In genomic region chr7:72438491-72438890, GRCh38 we compare ENCODE assay signal across 35 cellular contexts. TPM values are rescaled to one million over a fixed set of nuclear protein-coding genes. Genes with fewer than 3 reads are reported as not detected.
"Had no signal": no experiment of that assay in that cellular context is flagged by ENCODE, and none has a peak within 500 bp of the region (broad histone marks: within the 10 kb centered on the region; RNA-seq: fewer than 3 reads in every experiment).

No MANE protein-coding gene starts in this region.

- H3K27ac Mint-ChIP-seq: activated B cell treated with CpG ODN at 0.5 μM for 24 hours; activated CD4-positive, alpha-beta memory T cell treated with anti-CD3 and anti-CD28 coated beads for 36 hours; activated CD4-positive, alpha-beta T cell treated with anti-CD3 and anti-CD28 coated beads, Interleukin-2, amount 10 ng/mL, durations not matched to agents 24 days and 14 days; activated CD8-positive, alpha-beta T cell treated with anti-CD3 and anti-CD28 coated beads for 36 hours; activated naive CD4-positive, alpha-beta T cell treated with anti-CD3 and anti-CD28 coated beads for 36 hours; activated naive CD8-positive, alpha-beta T cell treated with anti-CD3 and anti-CD28 coated beads for 36 hours; activated T-cell treated with anti-CD3 and anti-CD28 coated beads, Interleukin-2, amount 50 U/mL, for 72 hours; activated T-helper 1 cell treated with anti-CD3 and anti-CD28 coated beads, Interleukin-12 subunit alpha, Interleukin-12 subunit beta, Interleukin-2, Interleukin-4 antibody, amounts not matched to agents 30 ng/mL and 10 ng/mL and 1 ng/mL, durations not matched to agents 14 hours and 24 hours and 36 hours; activated T-helper 17 cell treated with anti-CD3 and anti-CD28 coated beads, Interleukin-2, amount 50 U/mL, for 72 hours; T-helper 1 cell treated with Interleukin-12 subunit alpha and Interleukin-12 subunit beta and Interleukin-4 antibody, amounts not matched to agents 30 μg/mL and 1 μg/mL, for 36 hours; T-helper 2 cell treated with Interferon-gamma antibody and Interleukin-4, amounts not matched to agents 5 μg/mL and 100 μg/mL, for 36 hours had no signal

- H3K4me3 Mint-ChIP-seq: activated B cell treated with CpG ODN at 0.5 μM for 24 hours; activated CD4-positive, alpha-beta memory T cell treated with anti-CD3 and anti-CD28 coated beads for 36 hours; activated CD4-positive, alpha-beta T cell treated with anti-CD3 and anti-CD28 coated beads, Interleukin-2, amount 10 ng/mL, durations not matched to agents 24 days and 14 days; activated CD8-positive, alpha-beta T cell treated with anti-CD3 and anti-CD28 coated beads for 36 hours; activated naive CD4-positive, alpha-beta T cell treated with anti-CD3 and anti-CD28 coated beads for 36 hours; activated naive CD8-positive, alpha-beta T cell treated with anti-CD3 and anti-CD28 coated beads for 36 hours; activated T-cell treated with anti-CD3 and anti-CD28 coated beads, Interleukin-2, amount 50 U/mL, for 4 hours; activated T-cell treated with anti-CD3 and anti-CD28 coated beads, Interleukin-2, amount 50 U/mL, for 72 hours; activated T-helper 1 cell treated with anti-CD3 and anti-CD28 coated beads, Interleukin-12 subunit alpha, Interleukin-12 subunit beta, Interleukin-2, Interleukin-4 antibody, amounts not matched to agents 30 ng/mL and 10 ng/mL and 1 ng/mL, durations not matched to agents 14 hours and 24 hours and 36 hours; activated T-helper 17 cell treated with anti-CD3 and anti-CD28 coated beads, Interleukin-2, amount 50 U/mL, for 72 hours; brain; central memory CD8-positive, alpha-beta T cell; T-helper 1 cell treated with Interleukin-12 subunit alpha and Interleukin-12 subunit beta and Interleukin-4 antibody, amounts not matched to agents 30 μg/mL and 1 μg/mL, for 36 hours; T-helper 2 cell treated with Interferon-gamma antibody and Interleukin-4, amounts not matched to agents 5 μg/mL and 100 μg/mL, for 36 hours had no signal

- ATAC-seq: activated CD8-positive, alpha-beta T cell treated with anti-CD3 and anti-CD28 coated beads for 36 hours; activated naive CD4-positive, alpha-beta T cell treated with anti-CD3 and anti-CD28 coated beads, Interleukin-2, amount 50 U/mL, for 72 hours; activated T-cell treated with anti-CD3 and anti-CD28 coated beads, Interleukin-2, amount 50 U/mL, for 4 hours; activated T-cell treated with anti-CD3 and anti-CD28 coated beads, Interleukin-2, amount 50 U/mL, for 72 hours; activated T-helper 17 cell treated with anti-CD3 and anti-CD28 coated beads, Interleukin-2, amount 50 U/mL, for 72 hours had no signal

- DNase-seq: activated B cell treated with CpG ODN at 0.5 μM for 24 hours; activated CD4-positive, alpha-beta memory T cell treated with anti-CD3 and anti-CD28 coated beads for 36 hours; activated CD4-positive, alpha-beta T cell treated with anti-CD3 and anti-CD28 coated beads for 4 hours; activated CD4-positive, alpha-beta T cell treated with anti-CD3 and anti-CD28 coated beads, Interleukin-2, amount 10 ng/mL, durations not matched to agents 24 days and 14 days; activated CD4-positive, alpha-beta T cell treated with anti-CD3 and anti-CD28 coated beads, Interleukin-2, amount 50 U/mL, for 1 hour; activated CD4-positive, alpha-beta T cell treated with anti-CD3 and anti-CD28 coated beads, Interleukin-2, amount 50 U/mL, for 4 hours; activated CD4-positive, CD25-positive, alpha-beta regulatory T cell treated with anti-CD3 and anti-CD28 coated beads, Interleukin-2, amount 50 U/mL, for 72 hours; activated CD8-positive, alpha-beta memory T cell treated with anti-CD3 and anti-CD28 coated beads, Interleukin-2, amount 50 U/mL, for 4 hours; activated CD8-positive, alpha-beta T cell treated with anti-CD3 and anti-CD28 coated beads for 36 hours; activated effector memory CD4-positive, alpha-beta T cell treated with anti-CD3 and anti-CD28 coated beads, Interleukin-2, amount 50 U/mL, for 16 hours; activated gamma-delta T cell treated with Interleukin-2 at 50 U/mL for 16 hours; activated naive CD4-positive, alpha-beta T cell; activated naive CD4-positive, alpha-beta T cell treated with anti-CD3 and anti-CD28 coated beads for 36 hours; activated naive CD4-positive, alpha-beta T cell treated with anti-CD3 and anti-CD28 coated beads, Interleukin-2, amount 50 U/mL, for 16 hours; activated naive CD8-positive, alpha-beta T cell treated with anti-CD3 and anti-CD28 coated beads for 36 hours; activated T-cell treated with anti-CD3 and anti-CD28 coated beads for 4 hours; activated T-cell treated with anti-CD3 and anti-CD28 coated beads, Interleukin-2, amount 50 U/mL, for 1 hour; activated T-cell treated with anti-CD3 and anti-CD28 coated beads, Interleukin-2, amount 50 U/mL, for 4 hours; activated T-cell treated with anti-CD3 and anti-CD28 coated beads, Interleukin-2, amount 50 U/mL, for 72 hours; amygdala; anterior cingulate cortex; SW 1271; T-helper 1 cell; T-helper 2 cell; T-helper 9 cell had no signal

- H3K27me3 Mint-ChIP-seq: activated B cell treated with CpG ODN at 0.5 μM for 24 hours; activated CD4-positive, alpha-beta memory T cell treated with anti-CD3 and anti-CD28 coated beads for 36 hours; activated CD4-positive, alpha-beta T cell treated with anti-CD3 and anti-CD28 coated beads, Interleukin-2, amount 10 ng/mL, durations not matched to agents 24 days and 14 days; activated CD8-positive, alpha-beta T cell treated with anti-CD3 and anti-CD28 coated beads for 36 hours; activated naive CD8-positive, alpha-beta T cell treated with anti-CD3 and anti-CD28 coated beads for 36 hours had no signal

- H3K9me3 Mint-ChIP-seq: activated B cell treated with CpG ODN at 0.5 μM for 24 hours; activated CD4-positive, alpha-beta memory T cell treated with anti-CD3 and anti-CD28 coated beads for 36 hours; activated CD4-positive, alpha-beta T cell treated with anti-CD3 and anti-CD28 coated beads, Interleukin-2, amount 10 ng/mL, durations not matched to agents 24 days and 14 days; activated CD8-positive, alpha-beta T cell treated with anti-CD3 and anti-CD28 coated beads for 36 hours; activated naive CD4-positive, alpha-beta T cell treated with anti-CD3 and anti-CD28 coated beads for 36 hours; activated naive CD8-positive, alpha-beta T cell treated with anti-CD3 and anti-CD28 coated beads for 36 hours; activated T-cell treated with anti-CD3 and anti-CD28 coated beads, Interleukin-2, amount 50 U/mL, for 72 hours; activated T-helper 1 cell treated with anti-CD3 and anti-CD28 coated beads, Interleukin-12 subunit alpha, Interleukin-12 subunit beta, Interleukin-2, Interleukin-4 antibody, amounts not matched to agents 30 ng/mL and 10 ng/mL and 1 ng/mL, durations not matched to agents 14 hours and 24 hours and 36 hours; activated T-helper 17 cell treated with anti-CD3 and anti-CD28 coated beads, Interleukin-2, amount 50 U/mL, for 72 hours; brain; central memory CD8-positive, alpha-beta T cell; T-helper 1 cell treated with Interleukin-12 subunit alpha and Interleukin-12 subunit beta and Interleukin-4 antibody, amounts not matched to agents 30 μg/mL and 1 μg/mL, for 36 hours; T-helper 2 cell treated with Interferon-gamma antibody and Interleukin-4, amounts not matched to agents 5 μg/mL and 100 μg/mL, for 36 hours had no signal

- FAIRE-seq: bronchial epithelial cell, TTC549 had no signal

- H3K36me3 Mint-ChIP-seq: activated CD4-positive, alpha-beta memory T cell treated with anti-CD3 and anti-CD28 coated beads for 36 hours; activated naive CD4-positive, alpha-beta T cell treated with anti-CD3 and anti-CD28 coated beads, Interleukin-2, amount 50 U/mL, for 72 hours; activated naive CD8-positive, alpha-beta T cell treated with anti-CD3 and anti-CD28 coated beads for 36 hours; brain had no signal

- H3K4me1 Mint-ChIP-seq: activated B cell treated with CpG ODN at 0.5 μM for 24 hours; activated CD4-positive, alpha-beta T cell treated with anti-CD3 and anti-CD28 coated beads, Interleukin-2, amount 10 ng/mL, durations not matched to agents 24 days and 14 days; activated naive CD8-positive, alpha-beta T cell treated with anti-CD3 and anti-CD28 coated beads for 36 hours; activated T-helper 17 cell treated with anti-CD3 and anti-CD28 coated beads, Interleukin-2, amount 50 U/mL, for 72 hours; central memory CD8-positive, alpha-beta T cell had no signal

RNA-seq across cellular contexts. Expression of gene CALN1, which starts 26.4 kb away (rescaled TPM):
- total RNA-seq: activated B cell treated with CpG ODN at 0.5 μM for 24 hours; activated CD4-positive, alpha-beta memory T cell treated with anti-CD3 and anti-CD28 coated beads for 36 hours; activated CD4-positive, alpha-beta T cell treated with anti-CD3 and anti-CD28 coated beads, Interleukin-2, amount 10 ng/mL, durations not matched to agents 24 days and 14 days; activated CD8-positive, alpha-beta memory T cell treated with anti-CD3 and anti-CD28 coated beads for 36 hours; activated naive CD4-positive, alpha-beta T cell treated with anti-CD3 and anti-CD28 coated beads, Interleukin-2, amount 50 U/mL, for 72 hours; activated naive CD8-positive, alpha-beta T cell treated with anti-CD3 and anti-CD28 coated beads for 36 hours; activated T-helper 1 cell treated with anti-CD3 and anti-CD28 coated beads, Interleukin-12 subunit alpha, Interleukin-12 subunit beta, Interleukin-2, Interleukin-4 antibody, amounts not matched to agents 30 ng/mL and 10 ng/mL and 1 ng/mL, durations not matched to agents 14 hours and 24 hours and 36 hours; activated T-helper 17 cell treated with anti-CD3 and anti-CD28 coated beads, Interleukin-2, amount 50 U/mL, for 72 hours; bronchial epithelial cell had no signal
